ENCODE assay signal across 11 cellular contexts in the genomic region with DNA sequence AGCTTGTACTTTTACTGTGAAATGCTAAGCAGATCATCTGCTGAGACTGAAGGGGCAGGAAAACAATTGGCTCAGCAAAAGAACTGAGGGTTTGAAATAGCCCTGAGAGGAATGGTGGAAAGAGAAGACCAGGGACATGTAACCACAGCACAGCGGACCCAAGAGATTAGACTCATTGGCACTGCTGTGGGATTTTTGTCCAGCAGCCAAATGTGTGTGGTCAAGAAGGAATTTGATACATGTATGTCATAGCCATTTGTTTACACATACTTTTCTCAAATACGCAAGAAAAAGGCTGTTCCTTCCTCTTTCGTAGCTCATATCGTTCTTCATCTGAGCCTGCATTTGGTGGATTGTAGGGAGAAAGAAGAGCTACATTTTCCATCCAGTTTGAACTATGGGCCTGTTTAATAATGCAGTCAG.
A peak's percentile ranks its signal among the peaks of the same experiment; 100 is the strongest.
DNase-seq lines count a peak whose midpoint lies in the region; ATAC-seq, FAIRE-seq and TF ChIP-seq lines count a peak whose summit lies in the region.
"Had no signal": no experiment of that assay in that cellular context is flagged by ENCODE, and none has a peak within 500 bp of the region (broad histone marks: within the 10 kb centered on the region; RNA-seq: fewer than 3 reads in every experiment).

No MANE protein-coding gene starts in this region.

- H3K4me1 ChIP-seq in pancreas, result peaks cover 0 to 7% (median 0%) of the 10 kb centered on the region in 3 donors

- intact Hi-C loops in pancreas (cut with DNase I) (no loop called here), dorsolateral prefrontal cortex (cut with DNase I) (no loop called here)

- H3K9me3 Mint-ChIP-seq in chondrocyte (ENCODE audit: low read depth), result peaks cover 9% of the 10 kb centered on the region
- H3K9me3 Mint-ChIP-seq in activated CD4-positive, alpha-beta memory T cell treated with anti-CD3 and anti-CD28 coated beads, Interleukin-2, amount 10 ng/mL, durations not matched to agents 7 days and 5 days, result peaks cover 7% of the 10 kb centered on the region

- H3K27me3 Mint-ChIP-seq in chondrocyte (ENCODE audit: low read depth), result peaks cover 26% of the 10 kb centered on the region
- peaks cover 1% of the 10 kb centered on the region for H3K27me3 Mint-ChIP-seq in activated CD4-positive, alpha-beta memory T cell treated with anti-CD3 and anti-CD28 coated beads, Interleukin-2, amount 10 ng/mL, durations not matched to agents 7 days and 5 days
- H3K27me3 Mint-ChIP-seq: activated T-helper 17 cell treated with anti-CD3 and anti-CD28 coated beads, Interleukin-2, amount 50 U/mL, for 72 hours had no signal

- H3K4me1 Mint-ChIP-seq in chondrocyte (ENCODE audit: low read depth), result peaks cover 15% of the 10 kb centered on the region
- no peaks in the 10 kb centered on the region for H3K4me1 Mint-ChIP-seq in activated CD4-positive, alpha-beta memory T cell treated with anti-CD3 and anti-CD28 coated beads, Interleukin-2, amount 10 ng/mL, durations not matched to agents 7 days and 5 days

- peak overlapping the region; percentile 32 for H3K27ac Mint-ChIP-seq in chondrocyte (ENCODE audit: unreplicated experiment)
- no peak overlapping the region for H3K27ac Mint-ChIP-seq in activated CD4-positive, alpha-beta memory T cell treated with anti-CD3 and anti-CD28 coated beads, Interleukin-2, amount 10 ng/mL, durations not matched to agents 7 days and 5 days
- H3K27ac Mint-ChIP-seq: activated T-helper 17 cell treated with anti-CD3 and anti-CD28 coated beads, Interleukin-2, amount 50 U/mL, for 72 hours had no signal

- POLR2A ChIA-PET in activated CD4-positive, alpha-beta memory T cell treated with anti-CD3 and anti-CD28 coated beads, Interleukin-2, amount 10 ng/mL, durations not matched to agents 7 days and 5 days (lab: Charles Lee), result no interaction called here

- H3K36me3 ChIP-seq in pancreas, result no peaks in the 10 kb centered on the region

- ATAC-seq in pancreas, result peak in 3 of 4 donors; percentile 55 to 83 (median 80)
- ATAC-seq: activated T-helper 17 cell treated with anti-CD3 and anti-CD28 coated beads, Interleukin-2, amount 50 U/mL, for 72 hours had no signal

- no peak for TF ChIP-seq CTCF in chondrocyte (IDR thresholded peaks at IDR 0.05)
- no peak for TF ChIP-seq CTCF in pancreas (IDR thresholded peaks at IDR 0.05)
- TF ChIP-seq CTCF in dorsolateral prefrontal cortex (IDR thresholded peaks at IDR 0.05 in 54 of 56, conservative IDR thresholded peaks at IDR 0.05 in 2 of 56; ENCODE audit: low read depth in 1 of 56, partially characterized antibody in 56 of 56), result no peak

- no peaks in the 10 kb centered on the region for H3K9me3 ChIP-seq in pancreas

- peak; percentile 100 for DNase-seq in EH (ENCODE audit: low read depth)
- DNase-seq in NCI-H460 (ENCODE audit: extremely low read depth, low read depth), result peak; percentile 92
- no peak for DNase-seq in chondrocyte (ENCODE audit: low spot score)
- DNase-seq in pancreas, result peak in 2 of 6 donors; percentile 16 to 50
- DNase-seq in activated CD4-positive, alpha-beta memory T cell treated with anti-CD3 and anti-CD28 coated beads, Interleukin-2, amount 10 ng/mL, durations not matched to agents 7 days and 5 days, result no peak
- DNase-seq in substantia nigra (lab: John Stamatoyannopoulos, UW), result no peak
- DNase-seq in NCI-H524 treated with DMSO at 0.1 percent for 48 hours (lab: John Stamatoyannopoulos, UW), result no peak
- no peak for DNase-seq in dorsolateral prefrontal cortex

- 42 to 45% methylated on average over 4 of the region's 4 CpGs for WGBS in pancreas, 2 donors

- H3K36me3 Mint-ChIP-seq in chondrocyte (ENCODE audit: low read depth), result no peaks in the 10 kb centered on the region
- H3K36me3 Mint-ChIP-seq in activated CD4-positive, alpha-beta memory T cell treated with anti-CD3 and anti-CD28 coated beads, Interleukin-2, amount 10 ng/mL, durations not matched to agents 7 days and 5 days (ENCODE audit: low read depth), result peaks cover 2% of the 10 kb centered on the region

- H3K27ac ChIP-seq in pancreas (peak overlapping the region in 2 of 4 donors; percentile 28 to 50), substantia nigra (ENCODE audit: low read depth, low read length, poor library complexity, severe bottlenecking) (no peak overlapping the region), dorsolateral prefrontal cortex (no peak overlapping the region)
- H3K27ac ChIP-seq: KMS-11 had no signal

- CTCF ChIA-PET in activated CD4-positive, alpha-beta memory T cell treated with anti-CD3 and anti-CD28 coated beads, Interleukin-2, amount 10 ng/mL, durations not matched to agents 7 days and 5 days (lab: Charles Lee), result no interaction called here

- H3K4me3 ChIP-seq in pancreas (no peak overlapping the region), dorsolateral prefrontal cortex (no peak overlapping the region)

- H3K27me3 ChIP-seq in pancreas, result no peaks in the 10 kb centered on the region
- H3K27me3 ChIP-seq in dorsolateral prefrontal cortex, result no peaks in the 10 kb centered on the region

- FAIRE-seq in pancreas (lab: Jason Lieb, UNC), result no peak
- FAIRE-seq: H1 had no signal

- no peak overlapping the region for H3K4me3 Mint-ChIP-seq in chondrocyte (ENCODE audit: unreplicated experiment)
- H3K4me3 Mint-ChIP-seq in activated CD4-positive, alpha-beta memory T cell treated with anti-CD3 and anti-CD28 coated beads, Interleukin-2, amount 10 ng/mL, durations not matched to agents 7 days and 5 days, result no peak overlapping the region
- H3K4me3 Mint-ChIP-seq: activated T-helper 17 cell treated with anti-CD3 and anti-CD28 coated beads, Interleukin-2, amount 50 U/mL, for 72 hours had no signal

Comparison
In these comparisons a context has a peak if more than half of its experiments do, and no peak if none do; other contexts are left out.
1. DNase-seq: peak in EH (single experiment) and NCI-H460 (single experiment); none in chondrocyte (single experiment), activated CD4-positive, alpha-beta memory T cell treated with anti-CD3 and anti-CD28 coated beads, Interleukin-2, amount 10 ng/mL, durations not matched to agents 7 days and 5 days (single experiment), substantia nigra (0 of 49), NCI-H524 treated with DMSO at 0.1 percent for 48 hours (single experiment) and dorsolateral prefrontal cortex (0 of 10).